9 cellular contexts compared by ENCODE assay signal in genomic region chr13:48533986-48534600, GRCh38. TPM values are rescaled to one million over a fixed set of nuclear protein-coding genes. Genes with fewer than 3 reads are reported as not detected.
DNase-seq lines count a peak whose midpoint lies in the region; ATAC-seq lines count a peak whose summit lies in the region.
"Had no signal": no experiment of that assay in that cellular context is flagged by ENCODE, and none has a peak within 500 bp of the region (broad histone marks: within the 10 kb centered on the region; RNA-seq: fewer than 3 reads in every experiment).

No MANE protein-coding gene starts in this region.

- peak in 1 of 3 donors; percentile 51 for DNase-seq in CD4-positive, CD25-positive, alpha-beta regulatory T cell
- no peak for DNase-seq in activated naive CD8-positive, alpha-beta T cell treated with anti-CD3 and anti-CD28 coated beads, Interleukin-2, amount 50 U/mL, for 24 hours
- DNase-seq in natural killer cell treated with Interleukin-12 subunit alpha and Interleukin-12 subunit beta and Interleukin-15 and Interleukin-18, amount 100 ng/mL, for 72 hours (ENCODE audit: low spot score) = no peak
- DNase-seq in NCI-H187 treated with DMSO at 0.1 percent for 48 hours (lab: John Stamatoyannopoulos, UW) (no peak), left lobe of liver (ENCODE audit: low spot score) (no peak)
- DNase-seq: NCI-H2171 had no signal

- H3K4me1 Mint-ChIP-seq in CD4-positive, CD25-positive, alpha-beta regulatory T cell = peaks cover 26 to 34% (median 28%) of the 10 kb centered on the region in 4 donors
- H3K4me1 Mint-ChIP-seq in activated naive CD8-positive, alpha-beta T cell treated with anti-CD3 and anti-CD28 coated beads, Interleukin-2, amount 50 U/mL, for 24 hours = peaks cover 30% of the 10 kb centered on the region
- H3K4me1 Mint-ChIP-seq in natural killer cell treated with Interleukin-12 subunit alpha and Interleukin-12 subunit beta and Interleukin-15 and Interleukin-18, amount 100 ng/mL, for 72 hours (ENCODE audit: low read depth in 2 of 2) = peaks cover 29 to 39% of the 10 kb centered on the region in 2 donors

- peak overlapping the region; percentile 76 to 97 (median 94) for H3K4me3 Mint-ChIP-seq in CD4-positive, CD25-positive, alpha-beta regulatory T cell
- H3K4me3 Mint-ChIP-seq in activated naive CD8-positive, alpha-beta T cell treated with anti-CD3 and anti-CD28 coated beads, Interleukin-2, amount 50 U/mL, for 24 hours = peak overlapping the region; percentile 88
- H3K4me3 Mint-ChIP-seq in natural killer cell treated with Interleukin-12 subunit alpha and Interleukin-12 subunit beta and Interleukin-15 and Interleukin-18, amount 100 ng/mL, for 72 hours = peak overlapping the region; percentile 89

- peak overlapping the region; percentile 95 for H3K27ac ChIP-seq in CD4-positive, CD25-positive, alpha-beta regulatory T cell (ENCODE audit: insufficient read depth, low read length, poor library complexity, severe bottlenecking)
- peak overlapping the region; percentile 100 for H3K27ac ChIP-seq in KOPT-K1 (ENCODE audit: low read depth, low read length, poor library complexity, severe bottlenecking)

- H3K4me1 ChIP-seq in CD4-positive, CD25-positive, alpha-beta regulatory T cell (ENCODE audit: control insufficient read depth, insufficient read depth, low read length, poor library complexity, severe bottlenecking) = peaks cover 28% of the 10 kb centered on the region

- H3K9me3 ChIP-seq in CD4-positive, CD25-positive, alpha-beta regulatory T cell (ENCODE audit: control insufficient read depth in 2 of 2, low read length in 2 of 2) = no peaks in the 10 kb centered on the region
- H3K9me3 ChIP-seq in KOPT-K1 (ENCODE audit: insufficient read depth, low read length, poor library complexity, severe bottlenecking) = peaks cover 25% of the 10 kb centered on the region

- no peaks in the 10 kb centered on the region for H3K27me3 ChIP-seq in CD4-positive, CD25-positive, alpha-beta regulatory T cell (ENCODE audit: control insufficient read depth, insufficient read depth, low read length)

- H3K36me3 ChIP-seq in CD4-positive, CD25-positive, alpha-beta regulatory T cell (ENCODE audit: control insufficient read depth, insufficient read depth, low read length) = no peaks in the 10 kb centered on the region
- H3K36me3 ChIP-seq in KOPT-K1 (ENCODE audit: insufficient read depth, low read length) = no peaks in the 10 kb centered on the region

- ATAC-seq in CD4-positive, CD25-positive, alpha-beta regulatory T cell (ENCODE audit: low read depth in 2 of 2) = no peak
- ATAC-seq in activated naive CD8-positive, alpha-beta T cell treated with anti-CD3 and anti-CD28 coated beads, Interleukin-2, amount 50 U/mL, for 24 hours = no peak
- no peak for ATAC-seq in natural killer cell treated with Interleukin-12 subunit alpha and Interleukin-12 subunit beta and Interleukin-15 and Interleukin-18, amount 100 ng/mL, for 72 hours
- no peak for ATAC-seq in GM18519 (IDR thresholded peaks at IDR 0.05; ENCODE audit: low FRiP score, unreplicated experiment)
- ATAC-seq in left lobe of liver = no peak
- no peak for ATAC-seq in HG03280 (IDR thresholded peaks at IDR 0.05; ENCODE audit: unreplicated experiment)

- H3K9me3 Mint-ChIP-seq in CD4-positive, CD25-positive, alpha-beta regulatory T cell = peaks cover 0 to 11% (median 0%) of the 10 kb centered on the region in 7 donors
- peaks cover 5% of the 10 kb centered on the region for H3K9me3 Mint-ChIP-seq in activated naive CD8-positive, alpha-beta T cell treated with anti-CD3 and anti-CD28 coated beads, Interleukin-2, amount 50 U/mL, for 24 hours
- peaks cover 4% of the 10 kb centered on the region for H3K9me3 Mint-ChIP-seq in natural killer cell treated with Interleukin-12 subunit alpha and Interleukin-12 subunit beta and Interleukin-15 and Interleukin-18, amount 100 ng/mL, for 72 hours

- H3K4me3 ChIP-seq in CD4-positive, CD25-positive, alpha-beta regulatory T cell (ENCODE audit: low read depth, low read length) = peak overlapping the region; percentile 29

- H3K27ac Mint-ChIP-seq in CD4-positive, CD25-positive, alpha-beta regulatory T cell = peak overlapping the region; percentile 99
- H3K27ac Mint-ChIP-seq in activated naive CD8-positive, alpha-beta T cell treated with anti-CD3 and anti-CD28 coated beads, Interleukin-2, amount 50 U/mL, for 24 hours = no peak overlapping the region
- peak overlapping the region; percentile 93 to 98 for H3K27ac Mint-ChIP-seq in natural killer cell treated with Interleukin-12 subunit alpha and Interleukin-12 subunit beta and Interleukin-15 and Interleukin-18, amount 100 ng/mL, for 72 hours

- H3K36me3 Mint-ChIP-seq in CD4-positive, CD25-positive, alpha-beta regulatory T cell = no peaks in the 10 kb centered on the region
- H3K36me3 Mint-ChIP-seq in activated naive CD8-positive, alpha-beta T cell treated with anti-CD3 and anti-CD28 coated beads, Interleukin-2, amount 50 U/mL, for 24 hours (ENCODE audit: low read depth) = peaks cover 5% of the 10 kb centered on the region
- peaks cover 8% of the 10 kb centered on the region for H3K36me3 Mint-ChIP-seq in natural killer cell treated with Interleukin-12 subunit alpha and Interleukin-12 subunit beta and Interleukin-15 and Interleukin-18, amount 100 ng/mL, for 72 hours

- peaks cover 18% of the 10 kb centered on the region for H3K27me3 Mint-ChIP-seq in CD4-positive, CD25-positive, alpha-beta regulatory T cell
- H3K27me3 Mint-ChIP-seq in activated naive CD8-positive, alpha-beta T cell treated with anti-CD3 and anti-CD28 coated beads, Interleukin-2, amount 50 U/mL, for 24 hours = peaks cover 6% of the 10 kb centered on the region
- H3K27me3 Mint-ChIP-seq in natural killer cell treated with Interleukin-12 subunit alpha and Interleukin-12 subunit beta and Interleukin-15 and Interleukin-18, amount 100 ng/mL, for 72 hours = no peaks in the 10 kb centered on the region

RNA-seq across cellular contexts. Expression of gene RCBTB2, which starts 1.2 kb away (rescaled TPM):
- total RNA-seq in CD4-positive, CD25-positive, alpha-beta regulatory T cell = 21.8 TPM
- 10 to 100 TPM; 24.3 to 32.5 (median 27.3) TPM for polyA plus RNA-seq in CD4-positive, CD25-positive, alpha-beta regulatory T cell
- total RNA-seq in natural killer cell treated with Interleukin-12 subunit alpha and Interleukin-12 subunit beta and Interleukin-15 and Interleukin-18, amount 100 ng/mL, for 72 hours = 10 to 100 TPM; 29.8 to 31.2 TPM
- total RNA-seq in left lobe of liver = 3.5 TPM
